24 cellular contexts compared by ENCODE assay signal in the genomic region with DNA sequence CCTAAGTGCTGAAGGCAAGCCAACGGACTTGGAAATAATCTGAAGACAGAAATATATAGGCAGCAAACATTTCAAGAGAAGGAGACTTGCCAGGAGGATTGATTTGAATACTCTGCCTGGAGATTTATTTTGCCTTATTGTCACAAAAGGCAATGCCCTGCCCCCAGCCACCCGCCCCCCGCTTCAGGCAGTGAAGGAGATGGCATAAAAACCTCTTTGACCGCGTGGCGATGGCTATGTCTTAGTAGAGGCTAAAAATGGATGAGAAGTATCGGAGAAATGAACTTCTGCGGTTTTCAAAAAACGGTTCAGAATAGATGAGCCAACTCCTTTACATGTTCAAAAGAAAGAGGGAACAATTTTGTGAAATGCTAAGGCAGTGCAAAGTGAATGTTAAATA.
"Had no signal": no experiment of that assay in that cellular context is flagged by ENCODE, and none has a peak within 500 bp of the region (broad histone marks: within the 10 kb centered on the region; RNA-seq: fewer than 3 reads in every experiment).

No MANE protein-coding gene starts in this region.

- H3K4me3 ChIP-seq: cardiac muscle cell, K562, Peyer's patch had no signal

- H3K27ac ChIP-seq: brain microvascular endothelial cell, cardiac muscle cell, Peyer's patch, VCaP had no signal

- H3K36me3 ChIP-seq: brain microvascular endothelial cell, cardiac muscle cell, Peyer's patch had no signal

- H3K9me3 ChIP-seq: Peyer's patch had no signal

- H3K27me3 ChIP-seq: brain microvascular endothelial cell, Peyer's patch had no signal

- DNase-seq: activated CD4-positive, alpha-beta memory T cell treated with anti-CD3 and anti-CD28 coated beads for 36 hours; activated CD4-positive, alpha-beta T cell treated with anti-CD3 and anti-CD28 coated beads, Interleukin-2, amount 10 ng/mL, durations not matched to agents 7 days and 5 days; activated CD4-positive, CD25-positive, alpha-beta regulatory T cell; activated CD8-positive, alpha-beta memory T cell treated with anti-CD3 and anti-CD28 coated beads for 24 hours; activated gamma-delta T cell; activated naive CD4-positive, alpha-beta T cell treated with anti-CD3 and anti-CD28 coated beads for 36 hours; activated T-cell treated with anti-CD3 and anti-CD28 coated beads, Interleukin-2, amount 50 U/mL, for 4 hours; amygdala; brain microvascular endothelial cell; cerebellar nuclear complex; Karpas-422; MM.1S; NCI-H1092 treated with DMSO at 0.1 percent for 48 hours; NCI-H1417 treated with DMSO at 0.1 percent for 48 hours; NCI-H1694; NCI-H2029; NCI-H510A treated with DMSO at 0.1 percent for 48 hours; NCI-H69; Peyer's patch; SHP77; T-cell had no signal
